ENCODE assay signal across 17 cellular contexts in the genomic region with DNA sequence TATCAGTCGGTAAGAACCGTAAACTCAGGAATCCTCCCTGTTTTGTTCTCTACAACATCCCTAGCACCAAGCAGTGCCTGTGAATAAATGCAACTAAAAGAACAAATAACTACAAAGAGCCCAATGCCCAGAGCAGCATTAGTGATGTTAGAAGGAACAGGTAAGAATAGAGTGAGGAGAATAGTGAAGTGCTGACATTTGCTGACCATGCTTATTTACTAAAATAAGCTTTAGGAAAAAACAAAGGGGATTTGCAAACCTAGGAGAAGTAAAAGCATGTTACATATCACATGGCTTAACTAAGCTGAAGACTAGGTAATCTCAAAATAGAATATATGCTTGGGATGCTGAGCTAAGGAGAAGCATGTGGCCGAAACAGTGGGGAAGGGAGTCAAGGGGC.
A peak's percentile ranks its signal among the peaks of the same experiment; 100 is the strongest.
DNase-seq lines count a peak whose midpoint lies in the region; ATAC-seq and TF ChIP-seq lines count a peak whose summit lies in the region.
"Had no signal": no experiment of that assay in that cellular context is flagged by ENCODE, and none has a peak within 500 bp of the region (broad histone marks: within the 10 kb centered on the region; RNA-seq: fewer than 3 reads in every experiment).

No MANE protein-coding gene starts in this region.

- TF ChIP-seq CTCF in IMR-90 (conservative IDR thresholded peaks at IDR 0.05; ENCODE audit: low read depth, low read length): no peak

- H4K5ac ChIP-seq in IMR-90 (ENCODE audit: low read depth, low read length): no peak overlapping the region

- H2AFZ ChIP-seq in IMR-90 (replicated peaks; ENCODE audit: low read length, poor library complexity): no peak overlapping the region

- H3K27ac ChIP-seq in CD4-positive, CD25-positive, alpha-beta regulatory T cell (ENCODE audit: insufficient read depth, low read length, poor library complexity, severe bottlenecking): no peak overlapping the region
- H3K27ac ChIP-seq in IMR-90 (ENCODE audit: insufficient read depth, low read length): no peak overlapping the region

- H3K9me3 Mint-ChIP-seq in activated naive CD4-positive, alpha-beta T cell treated with anti-CD3 and anti-CD28 coated beads, Interleukin-2, amount 50 U/mL, for 24 hours: peaks cover 3% of the 10 kb centered on the region
- H3K9me3 Mint-ChIP-seq in activated naive CD4-positive, alpha-beta T cell treated with anti-CD3 and anti-CD28 coated beads, Interleukin-2, amount 50 U/mL, for 72 hours: peaks cover 0 to 9% of the 10 kb centered on the region in 2 donors
- H3K9me3 Mint-ChIP-seq in CD4-positive, CD25-positive, alpha-beta regulatory T cell: peaks cover 0 to under 1% (median 0%) of the 10 kb centered on the region in 7 donors
- H3K9me3 Mint-ChIP-seq in stimulated activated naive CD8-positive, alpha-beta T cell treated with anti-CD3 and anti-CD28 coated beads, Interleukin-15, amount 100 ng/mL, for 72 hours: peaks cover 4 to 5% of the 10 kb centered on the region in 2 donors
- H3K9me3 Mint-ChIP-seq: HFFc6 had no signal

- DNase-seq in activated naive CD4-positive, alpha-beta T cell treated with anti-CD3 and anti-CD28 coated beads, Interleukin-2, amount 50 U/mL, for 72 hours (ENCODE audit: low spot score in 2 of 2): no peak
- no peak for DNase-seq in CD4-positive, CD25-positive, alpha-beta regulatory T cell
- no peak for DNase-seq in IMR-90
- DNase-seq in stimulated activated naive CD8-positive, alpha-beta T cell treated with anti-CD3 and anti-CD28 coated beads, Interleukin-15, amount 100 ng/mL, for 72 hours: no peak
- DNase-seq: 8988T, C1 segment of cervical spinal cord, Calu3, COR-L47, DMS53, DMS79 treated with DMSO at 0.1 percent for 48 hours, GF-D8, GOT3, HFFc6 had no signal

- H3K36me3 Mint-ChIP-seq in activated naive CD4-positive, alpha-beta T cell treated with anti-CD3 and anti-CD28 coated beads, Interleukin-2, amount 50 U/mL, for 24 hours: peaks cover 25% of the 10 kb centered on the region
- peaks cover 17% of the 10 kb centered on the region in 2 donors for H3K36me3 Mint-ChIP-seq in activated naive CD4-positive, alpha-beta T cell treated with anti-CD3 and anti-CD28 coated beads, Interleukin-2, amount 50 U/mL, for 72 hours
- H3K36me3 Mint-ChIP-seq in CD4-positive, CD25-positive, alpha-beta regulatory T cell: peaks cover 36% of the 10 kb centered on the region

- no peak overlapping the region for H4K91ac ChIP-seq in IMR-90 (ENCODE audit: insufficient read depth, low read depth, low read length)

- peaks cover 45% of the 10 kb centered on the region for H3K4me1 Mint-ChIP-seq in activated naive CD4-positive, alpha-beta T cell treated with anti-CD3 and anti-CD28 coated beads, Interleukin-2, amount 50 U/mL, for 24 hours
- H3K4me1 Mint-ChIP-seq in CD4-positive, CD25-positive, alpha-beta regulatory T cell: peaks cover 21 to 42% (median 31%) of the 10 kb centered on the region in 4 donors
- H3K4me1 Mint-ChIP-seq in stimulated activated naive CD8-positive, alpha-beta T cell treated with anti-CD3 and anti-CD28 coated beads, Interleukin-15, amount 100 ng/mL, for 72 hours: peaks cover 13% of the 10 kb centered on the region

- no peak overlapping the region for H2BK20ac ChIP-seq in IMR-90 (ENCODE audit: low read depth, low read length)

- no peak overlapping the region for H2AK9ac ChIP-seq in IMR-90 (replicated peaks; ENCODE audit: low read depth, low read length, poor library complexity)

- in situ Hi-C loops in IMR-90 (cut with MboI; ENCODE audit: low sequenced_read_pairs): no loop called here

- no peak overlapping the region for H2AK5ac ChIP-seq in IMR-90 (ENCODE audit: low read depth, low read length)

- no peak overlapping the region for H2BK5ac ChIP-seq in IMR-90 (ENCODE audit: low read depth, low read length, poor library complexity, severe bottlenecking)

- H3K56ac ChIP-seq in IMR-90 (ENCODE audit: extremely low read depth, insufficient read depth, low read length): no peak overlapping the region

- no peak overlapping the region for H3K9ac ChIP-seq in IMR-90 (ENCODE audit: low read depth, low read length)

- POLR2A ChIA-PET in IMR-90 (lab: Charles Lee; ENCODE audit: unreplicated experiment): no interaction called here

- no peak overlapping the region for H3K4ac ChIP-seq in IMR-90 (ENCODE audit: low read depth, low read length)

- no peak overlapping the region for H3K4me3 Mint-ChIP-seq in activated naive CD4-positive, alpha-beta T cell treated with anti-CD3 and anti-CD28 coated beads, Interleukin-2, amount 50 U/mL, for 24 hours
- H3K4me3 Mint-ChIP-seq in CD4-positive, CD25-positive, alpha-beta regulatory T cell: no peak overlapping the region
- H3K4me3 Mint-ChIP-seq in stimulated activated naive CD8-positive, alpha-beta T cell treated with anti-CD3 and anti-CD28 coated beads, Interleukin-15, amount 100 ng/mL, for 72 hours: no peak overlapping the region
- H3K4me3 Mint-ChIP-seq: HFFc6 had no signal

- no CpG with 5 or more reads among the region's 3 CpGs for WGBS in IMR-90 (ENCODE audit: extremely low coverage in 2 of 2, insufficient read length in 1 of 2), 2 experiments

- no TSS peak for BruUV-seq in IMR-90 (replicated peaks; lab: Mats Ljungman, UMichigan)

- no peak overlapping the region for H3K4me3 ChIP-seq in CD4-positive, CD25-positive, alpha-beta regulatory T cell (ENCODE audit: low read depth, low read length)
- no peak overlapping the region for H3K4me3 ChIP-seq in IMR-90 (ENCODE audit: insufficient read depth, low read depth, low read length)
- H3K4me3 ChIP-seq: HAP-1 had no signal

- no peaks in the 10 kb centered on the region for H3K79me1 ChIP-seq in IMR-90 (ENCODE audit: low read depth in 1 of 2, low read length in 2 of 2)

- H3K9me1 ChIP-seq in IMR-90 (ENCODE audit: insufficient read depth, low read length): no peaks in the 10 kb centered on the region

- no peaks in the 10 kb centered on the region for H3K9me3 ChIP-seq in CD4-positive, CD25-positive, alpha-beta regulatory T cell (ENCODE audit: control insufficient read depth in 2 of 2, low read length in 2 of 2)
- H3K9me3 ChIP-seq in IMR-90 (ENCODE audit: control insufficient read depth, insufficient read depth, low read length): no peaks in the 10 kb centered on the region
- H3K9me3 ChIP-seq: HAP-1 had no signal

- no peaks in the 10 kb centered on the region for H3K27me3 Mint-ChIP-seq in activated naive CD4-positive, alpha-beta T cell treated with anti-CD3 and anti-CD28 coated beads, Interleukin-2, amount 50 U/mL, for 24 hours
- H3K27me3 Mint-ChIP-seq in CD4-positive, CD25-positive, alpha-beta regulatory T cell: no peaks in the 10 kb centered on the region
- no peaks in the 10 kb centered on the region for H3K27me3 Mint-ChIP-seq in stimulated activated naive CD8-positive, alpha-beta T cell treated with anti-CD3 and anti-CD28 coated beads, Interleukin-15, amount 100 ng/mL, for 72 hours

- H3K23ac ChIP-seq in IMR-90 (ENCODE audit: low read depth, low read length): no peak overlapping the region

- H3K27me3 ChIP-seq in CD4-positive, CD25-positive, alpha-beta regulatory T cell (ENCODE audit: control insufficient read depth, insufficient read depth, low read length): no peaks in the 10 kb centered on the region
- no peaks in the 10 kb centered on the region; the same call in 1 of the 2 replicates for H3K27me3 ChIP-seq in IMR-90 (ENCODE audit: control insufficient read depth, insufficient read depth, low read length)

- H3K14ac ChIP-seq in IMR-90 (replicated peaks; ENCODE audit: low read depth, low read length): no peak overlapping the region

- peaks cover 24% of the 10 kb centered on the region for H3K36me3 ChIP-seq in CD4-positive, CD25-positive, alpha-beta regulatory T cell (ENCODE audit: control insufficient read depth, insufficient read depth, low read length)
- H3K36me3 ChIP-seq in IMR-90 (ENCODE audit: control insufficient read depth, insufficient read depth, low read length): no peaks in the 10 kb centered on the region
- H3K36me3 ChIP-seq: HAP-1 had no signal

- no peak for TF ChIP-seq POLR2A in IMR-90 (IDR thresholded peaks at IDR 0.05; ENCODE audit: low read depth, low read length)

- H3K27ac Mint-ChIP-seq in activated naive CD4-positive, alpha-beta T cell treated with anti-CD3 and anti-CD28 coated beads, Interleukin-2, amount 50 U/mL, for 24 hours: peak overlapping the region; percentile 12
- H3K27ac Mint-ChIP-seq in activated naive CD4-positive, alpha-beta T cell treated with anti-CD3 and anti-CD28 coated beads, Interleukin-2, amount 50 U/mL, for 72 hours: no peak overlapping the region
- peak overlapping the region in 2 of 3 donors; percentile 34 to 67 for H3K27ac Mint-ChIP-seq in CD4-positive, CD25-positive, alpha-beta regulatory T cell
- H3K27ac Mint-ChIP-seq in stimulated activated naive CD8-positive, alpha-beta T cell treated with anti-CD3 and anti-CD28 coated beads, Interleukin-15, amount 100 ng/mL, for 72 hours: no peak overlapping the region
- H3K27ac Mint-ChIP-seq: HFFc6 had no signal

- H2BK120ac ChIP-seq in IMR-90 (ENCODE audit: low read depth, low read length): no peak overlapping the region

- no peaks in the 10 kb centered on the region for H4K20me1 ChIP-seq in IMR-90 (ENCODE audit: insufficient read depth, low read length)

- no peak for TF ChIP-seq RAD21 in IMR-90 (IDR thresholded peaks at IDR 0.05; ENCODE audit: low read length)

- H4K8ac ChIP-seq in IMR-90 (ENCODE audit: low read depth in 2 of 2, low read length in 2 of 2): no peak overlapping the region

- peaks cover 4% of the 10 kb centered on the region for H3K4me1 ChIP-seq in CD4-positive, CD25-positive, alpha-beta regulatory T cell (ENCODE audit: control insufficient read depth, insufficient read depth, low read length, poor library complexity, severe bottlenecking)
- H3K4me1 ChIP-seq in IMR-90 (ENCODE audit: control insufficient read depth, insufficient read depth, low read length): no peaks in the 10 kb centered on the region
- H3K4me1 ChIP-seq: HAP-1 had no signal

- dilution Hi-C loops in IMR-90 (cut with HindIII; ENCODE audit: low sequenced_read_pairs, unreplicated experiment): no loop called here

- H3K4me2 ChIP-seq in IMR-90 (ENCODE audit: low read depth, low read length): no peak overlapping the region

- no peak overlapping the region for H3K18ac ChIP-seq in IMR-90 (ENCODE audit: low read depth, low read length)

- no peak for ATAC-seq in activated naive CD4-positive, alpha-beta T cell treated with anti-CD3 and anti-CD28 coated beads, Interleukin-2, amount 50 U/mL, for 72 hours
- no peak for ATAC-seq in CD4-positive, CD25-positive, alpha-beta regulatory T cell (ENCODE audit: low read depth in 2 of 2)
- ATAC-seq in IMR-90 (ENCODE audit: low read depth) (no peak), GM21723 (IDR thresholded peaks at IDR 0.05; ENCODE audit: unreplicated experiment) (no peak), GM18502 (IDR thresholded peaks at IDR 0.05; ENCODE audit: poor library complexity, unreplicated experiment) (no peak)
- ATAC-seq in stimulated activated naive CD8-positive, alpha-beta T cell treated with anti-CD3 and anti-CD28 coated beads, Interleukin-15, amount 100 ng/mL, for 72 hours: no peak

- H2BK15ac ChIP-seq in IMR-90 (ENCODE audit: low read depth, low read length): no peak overlapping the region

- CTCF ChIA-PET in IMR-90 (lab: Yijun Ruan, JAX): no interaction called here

- intact Hi-C loops in IMR-90 (cut with micrococcal nuclease): loop anchor here (5.0 kb wide), 1 partner anchor 45 kb away; no protein-coding TSS in a partner anchor

TF ChIP-seq in IMR-90, 13 proteins besides CTCF, POLR2A, EP300 and RAD21:
- peak; percentile 86 for TF ChIP-seq MAFK (IDR thresholded peaks at IDR 0.05; ENCODE audit: low read depth, low read length)
- no peak for TF ChIP-seq CEBPB (IDR thresholded peaks at IDR 0.05; ENCODE audit: low read depth, low read length)

Comparison
In these comparisons a context has a peak if more than half of its experiments do, and no peak if none do; other contexts are left out.
1. H3K27ac Mint-ChIP-seq: peak in activated naive CD4-positive, alpha-beta T cell treated with anti-CD3 and anti-CD28 coated beads, Interleukin-2, amount 50 U/mL, for 24 hours (single experiment) and CD4-positive, CD25-positive, alpha-beta regulatory T cell (2 of 3); none in activated naive CD4-positive, alpha-beta T cell treated with anti-CD3 and anti-CD28 coated beads, Interleukin-2, amount 50 U/mL, for 72 hours (0 of 2) and stimulated activated naive CD8-positive, alpha-beta T cell treated with anti-CD3 and anti-CD28 coated beads, Interleukin-15, amount 100 ng/mL, for 72 hours (0 of 2).